Comparison of ENCODE assay signal across 8 cellular contexts in genomic region chr17:58587713-58588117, GRCh38.
A peak's percentile ranks its signal among the peaks of the same experiment; 100 is the strongest.
DNase-seq lines count a peak whose midpoint lies in the region; ATAC-seq and TF ChIP-seq lines count a peak whose summit lies in the region.

No MANE protein-coding gene starts in this region.

- DNase-seq in CD14-positive monocyte (ENCODE audit: low spot score) (peak; percentile 49), HCEC 1CT (peak; percentile 46), NCI-H748 treated with DMSO at 0.1 percent for 48 hours (lab: John Stamatoyannopoulos, UW) (peak; percentile 29), myocyte (ENCODE audit: low read depth) (peak; percentile 65)
- peak; percentile 66 for DNase-seq in activated CD8-positive, alpha-beta T cell treated with anti-CD3 and anti-CD28 coated beads, Interleukin-2, amount 10 ng/mL, durations not matched to agents 7 days and 5 days
- DNase-seq in effector memory CD8-positive, alpha-beta T cell = peak; percentile 33 to 45 (median 39)
- DNase-seq in stimulated activated CD8-positive, alpha-beta memory T cell treated with anti-CD3 and anti-CD28 coated beads, Interleukin-7, amount 100 ng/mL, for 24 hours (ENCODE audit: low read depth) = peak; percentile 24

- peaks cover 0 to 3% (median 0%) of the 10 kb centered on the region in 7 donors for H3K9me3 Mint-ChIP-seq in CD14-positive monocyte
- no peaks in the 10 kb centered on the region for H3K9me3 Mint-ChIP-seq in activated CD8-positive, alpha-beta T cell treated with anti-CD3 and anti-CD28 coated beads, Interleukin-2, amount 10 ng/mL, durations not matched to agents 7 days and 5 days (ENCODE audit: insufficient read depth)
- no peaks in the 10 kb centered on the region for H3K9me3 Mint-ChIP-seq in effector memory CD8-positive, alpha-beta T cell

- H3K36me3 Mint-ChIP-seq in CD14-positive monocyte = no peaks in the 10 kb centered on the region
- no peaks in the 10 kb centered on the region for H3K36me3 Mint-ChIP-seq in activated CD8-positive, alpha-beta T cell treated with anti-CD3 and anti-CD28 coated beads, Interleukin-2, amount 10 ng/mL, durations not matched to agents 7 days and 5 days (ENCODE audit: low read depth)
- H3K36me3 Mint-ChIP-seq in effector memory CD8-positive, alpha-beta T cell (ENCODE audit: insufficient read depth) = peaks cover 7% of the 10 kb centered on the region

- H3K4me1 Mint-ChIP-seq in CD14-positive monocyte = no peaks in the 10 kb centered on the region
- H3K4me1 Mint-ChIP-seq in activated CD8-positive, alpha-beta T cell treated with anti-CD3 and anti-CD28 coated beads, Interleukin-2, amount 10 ng/mL, durations not matched to agents 7 days and 5 days (ENCODE audit: low read depth) = no peaks in the 10 kb centered on the region
- H3K4me1 Mint-ChIP-seq in effector memory CD8-positive, alpha-beta T cell (ENCODE audit: low read depth in 2 of 2) = peaks cover 0 to 4% of the 10 kb centered on the region in 2 donors

- peak; percentile 76 for ATAC-seq in activated CD8-positive, alpha-beta T cell treated with anti-CD3 and anti-CD28 coated beads, Interleukin-2, amount 10 ng/mL, durations not matched to agents 7 days and 5 days
- peak; percentile 83 for ATAC-seq in effector memory CD8-positive, alpha-beta T cell (replicated peaks)
- ATAC-seq in HG03097 (IDR thresholded peaks at IDR 0.05; ENCODE audit: low FRiP score, unreplicated experiment) = no peak

- H3K27ac Mint-ChIP-seq in CD14-positive monocyte = no peak overlapping the region
- H3K27ac Mint-ChIP-seq in activated CD8-positive, alpha-beta T cell treated with anti-CD3 and anti-CD28 coated beads, Interleukin-2, amount 10 ng/mL, durations not matched to agents 7 days and 5 days = no peak overlapping the region
- no peak overlapping the region for H3K27ac Mint-ChIP-seq in effector memory CD8-positive, alpha-beta T cell

- intact Hi-C loops in CD14-positive monocyte (cut with micrococcal nuclease) = loop anchor here (5.0 to 10.0 kb wide), 2 partner anchors 63 to 420 kb away; no protein-coding TSS in a partner anchor

- CTCF ChIA-PET in activated CD8-positive, alpha-beta T cell treated with anti-CD3 and anti-CD28 coated beads, Interleukin-2, amount 10 ng/mL, durations not matched to agents 7 days and 5 days (lab: Charles Lee) = interaction anchor here (0.6 to 3.3 kb wide), 30 partner anchors 8 to 482 kb away, joined by 3 to 31 read pairs (median 4); partner anchors contain the start of genes PPM1E, RAD51C and TEX14

- POLR2A ChIA-PET in activated CD8-positive, alpha-beta T cell treated with anti-CD3 and anti-CD28 coated beads, Interleukin-2, amount 10 ng/mL, durations not matched to agents 7 days and 5 days (lab: Charles Lee) = interaction anchor here (0.6 to 3.1 kb wide), 3 partner anchors 44 to 72 kb away, joined by 3 to 48 read pairs (median 4); no protein-coding TSS in a partner anchor

- H3K27me3 Mint-ChIP-seq in CD14-positive monocyte (ENCODE audit: low read depth in 3 of 3) = peaks cover 2 to 8% (median 6%) of the 10 kb centered on the region in 3 donors
- peaks cover 10% of the 10 kb centered on the region for H3K27me3 Mint-ChIP-seq in activated CD8-positive, alpha-beta T cell treated with anti-CD3 and anti-CD28 coated beads, Interleukin-2, amount 10 ng/mL, durations not matched to agents 7 days and 5 days (ENCODE audit: low read depth)
- H3K27me3 Mint-ChIP-seq in effector memory CD8-positive, alpha-beta T cell = peaks cover 0 to 21% of the 10 kb centered on the region in 2 donors

- peak overlapping the region in 1 of 2 donors; percentile 42 for H3K4me3 Mint-ChIP-seq in CD14-positive monocyte
- H3K4me3 Mint-ChIP-seq in activated CD8-positive, alpha-beta T cell treated with anti-CD3 and anti-CD28 coated beads, Interleukin-2, amount 10 ng/mL, durations not matched to agents 7 days and 5 days = no peak overlapping the region
- H3K4me3 Mint-ChIP-seq in effector memory CD8-positive, alpha-beta T cell = no peak overlapping the region

- TF ChIP-seq CTCF in CD14-positive monocyte (IDR thresholded peaks at IDR 0.05) = peak; percentile 97
